9 cellular contexts compared by ENCODE assay signal in genomic region chr12:6295187-6295811, GRCh38. TPM values are rescaled to one million over a fixed set of nuclear protein-coding genes. Genes with fewer than 3 reads are reported as not detected.
A peak's percentile ranks its signal among the peaks of the same experiment; 100 is the strongest.
DNase-seq lines count a peak whose midpoint lies in the region; ATAC-seq, FAIRE-seq and TF ChIP-seq lines count a peak whose summit lies in the region.
"Had no signal": no experiment of that assay in that cellular context is flagged by ENCODE, and none has a peak within 500 bp of the region (broad histone marks: within the 10 kb centered on the region; RNA-seq: fewer than 3 reads in every experiment).

No MANE protein-coding gene starts in this region.

- ATAC-seq in GM19395 (IDR thresholded peaks at IDR 0.05; ENCODE audit: unreplicated experiment) (no peak), HG03432 (IDR thresholded peaks at IDR 0.05; ENCODE audit: unreplicated experiment) (no peak)

- no peaks in the 10 kb centered on the region for H3K27me3 ChIP-seq in H7 (ENCODE audit: control insufficient read depth, insufficient read depth, low read length)

- no peaks in the 10 kb centered on the region for H3K36me3 ChIP-seq in H7 (replicated peaks; ENCODE audit: control insufficient read depth, insufficient read depth, low read length)

- H3K36me3 Mint-ChIP-seq in T-helper 2 cell treated with Interferon-gamma antibody and Interleukin-4, amounts not matched to agents 5 μg/mL and 100 μg/mL, for 36 hours (ENCODE audit: low read depth) = no peaks in the 10 kb centered on the region

- no peak for FAIRE-seq in RCC 7860 (lab: Jason Lieb, UNC)

- H3K4me3 Mint-ChIP-seq in T-helper 2 cell treated with Interferon-gamma antibody and Interleukin-4, amounts not matched to agents 5 μg/mL and 100 μg/mL, for 36 hours = no peak overlapping the region
- H3K4me3 Mint-ChIP-seq: nephron had no signal

- no peak for TF ChIP-seq CTCF in foreskin fibroblast (IDR thresholded peaks at IDR 0.05; ENCODE audit: low read depth, low read length)
- no peak for TF ChIP-seq CTCF in retinal pigment epithelial cell (conservative IDR thresholded peaks at IDR 0.05; ENCODE audit: low read depth, low read length)

- no peaks in the 10 kb centered on the region for H3K9me3 Mint-ChIP-seq in T-helper 2 cell treated with Interferon-gamma antibody and Interleukin-4, amounts not matched to agents 5 μg/mL and 100 μg/mL, for 36 hours

- H3K4me3 ChIP-seq in H7 (ENCODE audit: insufficient read depth, low read depth, low read length) = no peak overlapping the region
- no peak overlapping the region for H3K4me3 ChIP-seq in foreskin fibroblast (ENCODE audit: low read depth in 1 of 2, low read length in 2 of 2)
- H3K4me3 ChIP-seq in retinal pigment epithelial cell (ENCODE audit: low read length) = no peak overlapping the region

- H3K27me3 Mint-ChIP-seq in T-helper 2 cell treated with Interferon-gamma antibody and Interleukin-4, amounts not matched to agents 5 μg/mL and 100 μg/mL, for 36 hours (ENCODE audit: low read depth) = peaks cover 13% of the 10 kb centered on the region

- DNase-seq in H7 (peak; percentile 37), RCC 7860 (ENCODE audit: low spot score) (peak; percentile 43), foreskin fibroblast (peak; percentile 52 to 78), retinal pigment epithelial cell (ENCODE audit: low read depth) (peak; percentile 88), NCI-H1048 (lab: John Stamatoyannopoulos, UW) (no peak)
- no peak for DNase-seq in T-helper 2 cell treated with Interferon-gamma antibody and Interleukin-4, amounts not matched to agents 5 μg/mL and 100 μg/mL, for 36 hours (ENCODE audit: low spot score)

- no peaks in the 10 kb centered on the region for H3K4me1 Mint-ChIP-seq in T-helper 2 cell treated with Interferon-gamma antibody and Interleukin-4, amounts not matched to agents 5 μg/mL and 100 μg/mL, for 36 hours (ENCODE audit: low read depth)

- no peak overlapping the region for H3K27ac Mint-ChIP-seq in T-helper 2 cell treated with Interferon-gamma antibody and Interleukin-4, amounts not matched to agents 5 μg/mL and 100 μg/mL, for 36 hours

RNA-seq across cellular contexts. Expression of gene PLEKHG6, which starts 15.2 kb away (rescaled TPM):
- total RNA-seq in H7 (2014; rRNA removed; shearing (Covaris generic)) = 36.5 and 43.6 TPM in 2 replicates

RNA-seq across cellular contexts. Expression of gene TNFRSF1A, which starts 46.6 kb away (rescaled TPM):
- 83.5 and 84.6 TPM in 2 replicates for total RNA-seq in H7 (2014; rRNA removed; shearing (Covaris generic))

Comparison
In these comparisons a context has a peak if more than half of its experiments do, and no peak if none do; other contexts are left out.
1. DNase-seq: peak in H7 (single experiment), RCC 7860 (single experiment), foreskin fibroblast (2 of 2) and retinal pigment epithelial cell (single experiment); none in T-helper 2 cell treated with Interferon-gamma antibody and Interleukin-4, amounts not matched to agents 5 μg/mL and 100 μg/mL, for 36 hours (single experiment) and NCI-H1048 (single experiment).